In genomic region chr1:154442006-154442740, GRCh38 we compare ENCODE assay signal across 1 cellular context.
TF ChIP-seq lines count a peak whose summit lies in the region.

No MANE protein-coding gene starts in this region.

TF ChIP-seq in K562, 482 proteins besides CTCF, POLR2A, EP300 and RAD21 (continued from another document and continues in another):
- TF ChIP-seq PRDM10 (IDR thresholded peaks at IDR 0.05; ENCODE audit: partially characterized antibody): no peak
- no peak for TF ChIP-seq BHLHE40 (IDR thresholded peaks at IDR 0.05; ENCODE audit: low read length)
- no peak for TF ChIP-seq E2F3 (CRISPR knock-in tag; IDR thresholded peaks at IDR 0.05)
- TF ChIP-seq ZNF445 (CRISPR knock-in tag; IDR thresholded peaks at IDR 0.05; ENCODE audit: low read depth): no peak
- TF ChIP-seq CBFA2T2 (conservative IDR thresholded peaks at IDR 0.05): peak; percentile 76
- TF ChIP-seq HIVEP1 (CRISPR knock-in tag; IDR thresholded peaks at IDR 0.05): no peak
- no peak for TF ChIP-seq USF2 (CRISPR knock-in tag; IDR thresholded peaks at IDR 0.05)
- TF ChIP-seq, protein P1, sequence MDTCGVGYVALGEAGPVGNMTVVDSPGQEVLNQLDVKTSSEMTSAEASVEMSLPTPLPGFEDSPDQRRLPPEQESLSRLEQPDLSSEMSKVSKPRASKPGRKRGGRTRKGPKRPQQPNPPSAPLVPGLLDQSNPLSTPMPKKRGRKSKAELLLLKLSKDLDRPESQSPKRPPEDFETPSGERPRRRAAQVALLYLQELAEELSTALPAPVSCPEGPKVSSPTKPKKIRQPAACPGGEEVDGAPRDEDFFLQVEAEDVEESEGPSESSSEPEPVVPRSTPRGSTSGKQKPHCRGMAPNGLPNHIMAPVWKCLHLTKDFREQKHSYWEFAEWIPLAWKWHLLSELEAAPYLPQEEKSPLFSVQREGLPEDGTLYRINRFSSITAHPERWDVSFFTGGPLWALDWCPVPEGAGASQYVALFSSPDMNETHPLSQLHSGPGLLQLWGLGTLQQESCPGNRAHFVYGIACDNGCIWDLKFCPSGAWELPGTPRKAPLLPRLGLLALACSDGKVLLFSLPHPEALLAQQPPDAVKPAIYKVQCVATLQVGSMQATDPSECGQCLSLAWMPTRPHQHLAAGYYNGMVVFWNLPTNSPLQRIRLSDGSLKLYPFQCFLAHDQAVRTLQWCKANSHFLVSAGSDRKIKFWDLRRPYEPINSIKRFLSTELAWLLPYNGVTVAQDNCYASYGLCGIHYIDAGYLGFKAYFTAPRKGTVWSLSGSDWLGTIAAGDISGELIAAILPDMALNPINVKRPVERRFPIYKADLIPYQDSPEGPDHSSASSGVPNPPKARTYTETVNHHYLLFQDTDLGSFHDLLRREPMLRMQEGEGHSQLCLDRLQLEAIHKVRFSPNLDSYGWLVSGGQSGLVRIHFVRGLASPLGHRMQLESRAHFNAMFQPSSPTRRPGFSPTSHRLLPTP (IDR thresholded peaks at IDR 0.05; ENCODE audit: borderline replicate concordance, extremely low read depth, insufficient read length): no peak
- no peak for TF ChIP-seq PTBP1 (IDR thresholded peaks at IDR 0.05; ENCODE audit: low read depth, low read length)
- TF ChIP-seq TCF7 (IDR thresholded peaks at IDR 0.05; ENCODE audit: borderline replicate concordance): no peak
- TF ChIP-seq HDAC8 (tag; IDR thresholded peaks at IDR 0.05): no peak
- TF ChIP-seq ARHGAP35 (IDR thresholded peaks at IDR 0.05; ENCODE audit: partially characterized antibody): no peak
- peak; percentile 49; the same call in 1 of the 2 replicates for TF ChIP-seq TCF3 (CRISPR knock-in tag; IDR thresholded peaks at IDR 0.05)
- TF ChIP-seq, protein P2, sequence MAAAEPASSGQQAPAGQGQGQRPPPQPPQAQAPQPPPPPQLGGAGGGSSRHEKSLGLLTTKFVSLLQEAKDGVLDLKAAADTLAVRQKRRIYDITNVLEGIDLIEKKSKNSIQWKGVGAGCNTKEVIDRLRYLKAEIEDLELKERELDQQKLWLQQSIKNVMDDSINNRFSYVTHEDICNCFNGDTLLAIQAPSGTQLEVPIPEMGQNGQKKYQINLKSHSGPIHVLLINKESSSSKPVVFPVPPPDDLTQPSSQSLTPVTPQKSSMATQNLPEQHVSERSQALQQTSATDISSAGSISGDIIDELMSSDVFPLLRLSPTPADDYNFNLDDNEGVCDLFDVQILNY (CRISPR knock-in tag; IDR thresholded peaks at IDR 0.05): no peak
- no peak for TF ChIP-seq MIER1 (IDR thresholded peaks at IDR 0.05; ENCODE audit: low read depth)
- no peak for TF ChIP-seq MYC (IDR thresholded peaks at IDR 0.05; ENCODE audit: low read depth, low read length)
- no peak for TF ChIP-seq MYC (CRISPR knock-in tag; IDR thresholded peaks at IDR 0.05; ENCODE audit: borderline replicate concordance, low read depth)
- TF ChIP-seq ZNF695 (CRISPR knock-in tag; IDR thresholded peaks at IDR 0.05): no peak
- TF ChIP-seq TEAD4 (IDR thresholded peaks at IDR 0.05; ENCODE audit: low read length): peak; percentile 36; the same call in 1 of the 2 replicates
- TF ChIP-seq TEAD4 (CRISPR knock-in tag; IDR thresholded peaks at IDR 0.05; ENCODE audit: borderline replicate concordance): no peak
- TF ChIP-seq ZNF324 (CRISPR knock-in tag; IDR thresholded peaks at IDR 0.05): no peak
- no peak for TF ChIP-seq ZNF780A (CRISPR knock-in tag; IDR thresholded peaks at IDR 0.05)
- no peak for TF ChIP-seq HCFC1 (IDR thresholded peaks at IDR 0.05; ENCODE audit: low read depth, low read length)
- TF ChIP-seq ASH1L (IDR thresholded peaks at IDR 0.05; ENCODE audit: borderline replicate concordance, low read depth, partially characterized antibody): no peak
- TF ChIP-seq, protein P3, sequence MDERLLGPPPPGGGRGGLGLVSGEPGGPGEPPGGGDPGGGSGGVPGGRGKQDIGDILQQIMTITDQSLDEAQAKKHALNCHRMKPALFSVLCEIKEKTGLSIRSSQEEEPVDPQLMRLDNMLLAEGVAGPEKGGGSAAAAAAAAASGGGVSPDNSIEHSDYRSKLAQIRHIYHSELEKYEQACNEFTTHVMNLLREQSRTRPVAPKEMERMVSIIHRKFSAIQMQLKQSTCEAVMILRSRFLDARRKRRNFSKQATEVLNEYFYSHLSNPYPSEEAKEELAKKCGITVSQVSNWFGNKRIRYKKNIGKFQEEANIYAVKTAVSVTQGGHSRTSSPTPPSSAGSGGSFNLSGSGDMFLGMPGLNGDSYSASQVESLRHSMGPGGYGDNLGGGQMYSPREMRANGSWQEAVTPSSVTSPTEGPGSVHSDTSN (CRISPR knock-in tag; IDR thresholded peaks at IDR 0.05; ENCODE audit: low read depth): no peak
- TF ChIP-seq, protein P3 (tag; conservative IDR thresholded peaks at IDR 0.05; ENCODE audit: low read depth): peak; percentile 57; the same call in 1 of the 2 replicates
- no peak for TF ChIP-seq HOXB6 (CRISPR knock-in tag; IDR thresholded peaks at IDR 0.05; ENCODE audit: borderline replicate concordance)
- no peak for TF ChIP-seq MXI1 (IDR thresholded peaks at IDR 0.05; ENCODE audit: low read depth, low read length)
- TF ChIP-seq ZNF717 (CRISPR knock-in tag; IDR thresholded peaks at IDR 0.05): no peak
- no peak for TF ChIP-seq HMGXB4 (CRISPR knock-in tag; IDR thresholded peaks at IDR 0.05)
- TF ChIP-seq HDAC1 (IDR thresholded peaks at IDR 0.05): peak in 1 of 2 experiments; percentile 34; a peak in 1 of 4 replicates
- TF ChIP-seq SMARCC2 (IDR thresholded peaks at IDR 0.05; ENCODE audit: low read depth): no peak
- no peak for TF ChIP-seq CCNT2 (IDR thresholded peaks at IDR 0.05; ENCODE audit: borderline replicate concordance, extremely low read depth, insufficient read length, low read depth, low read length)
- TF ChIP-seq ZBTB7A (IDR thresholded peaks at IDR 0.05; ENCODE audit: borderline replicate concordance, control insufficient read depth, low read depth, low read length): peak; percentile 74; the same call in 1 of the 2 replicates
- no peak for TF ChIP-seq SETDB1 (IDR thresholded peaks at IDR 0.05; ENCODE audit: low read length)
- TF ChIP-seq PCBP2 (IDR thresholded peaks at IDR 0.05; ENCODE audit: low read depth, low read length, poor library complexity, severe bottlenecking): no peak
- no peak for TF ChIP-seq ZNF830 (CRISPR knock-in tag; IDR thresholded peaks at IDR 0.05)
- TF ChIP-seq ZNF584 (CRISPR knock-in tag; IDR thresholded peaks at IDR 0.05; ENCODE audit: low read depth): no peak
- TF ChIP-seq, protein P4, sequence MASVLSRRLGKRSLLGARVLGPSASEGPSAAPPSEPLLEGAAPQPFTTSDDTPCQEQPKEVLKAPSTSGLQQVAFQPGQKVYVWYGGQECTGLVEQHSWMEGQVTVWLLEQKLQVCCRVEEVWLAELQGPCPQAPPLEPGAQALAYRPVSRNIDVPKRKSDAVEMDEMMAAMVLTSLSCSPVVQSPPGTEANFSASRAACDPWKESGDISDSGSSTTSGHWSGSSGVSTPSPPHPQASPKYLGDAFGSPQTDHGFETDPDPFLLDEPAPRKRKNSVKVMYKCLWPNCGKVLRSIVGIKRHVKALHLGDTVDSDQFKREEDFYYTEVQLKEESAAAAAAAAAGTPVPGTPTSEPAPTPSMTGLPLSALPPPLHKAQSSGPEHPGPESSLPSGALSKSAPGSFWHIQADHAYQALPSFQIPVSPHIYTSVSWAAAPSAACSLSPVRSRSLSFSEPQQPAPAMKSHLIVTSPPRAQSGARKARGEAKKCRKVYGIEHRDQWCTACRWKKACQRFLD (CRISPR knock-in tag; IDR thresholded peaks at IDR 0.05): no peak
- no peak for TF ChIP-seq ZNF561 (CRISPR knock-in tag; conservative IDR thresholded peaks at IDR 0.05)
- TF ChIP-seq LARP7 (IDR thresholded peaks at IDR 0.05): no peak
- no peak for TF ChIP-seq ZC3H4 (CRISPR knock-in tag; IDR thresholded peaks at IDR 0.05; ENCODE audit: borderline replicate concordance)
- no peak for TF ChIP-seq ZBED1 (IDR thresholded peaks at IDR 0.05)
- peak; percentile 89 for TF ChIP-seq CBFA2T3 (IDR thresholded peaks at IDR 0.05)
- TF ChIP-seq ZNF24 (IDR thresholded peaks at IDR 0.05): no peak
- TF ChIP-seq, protein P5, sequence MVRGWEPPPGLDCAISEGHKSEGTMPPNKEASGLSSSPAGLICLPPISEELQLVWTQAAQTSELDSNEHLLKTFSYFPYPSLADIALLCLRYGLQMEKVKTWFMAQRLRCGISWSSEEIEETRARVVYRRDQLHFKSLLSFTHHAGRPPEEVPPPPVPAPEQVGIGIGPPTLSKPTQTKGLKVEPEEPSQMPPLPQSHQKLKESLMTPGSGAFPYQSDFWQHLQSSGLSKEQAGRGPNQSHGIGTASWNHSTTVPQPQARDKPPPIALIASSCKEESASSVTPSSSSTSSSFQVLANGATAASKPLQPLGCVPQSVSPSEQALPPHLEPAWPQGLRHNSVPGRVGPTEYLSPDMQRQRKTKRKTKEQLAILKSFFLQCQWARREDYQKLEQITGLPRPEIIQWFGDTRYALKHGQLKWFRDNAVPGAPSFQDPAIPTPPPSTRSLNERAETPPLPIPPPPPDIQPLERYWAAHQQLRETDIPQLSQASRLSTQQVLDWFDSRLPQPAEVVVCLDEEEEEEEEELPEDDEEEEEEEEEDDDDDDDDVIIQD (CRISPR knock-in tag; IDR thresholded peaks at IDR 0.05): no peak
- TF ChIP-seq MCM7 (IDR thresholded peaks at IDR 0.05): no peak
- TF ChIP-seq ZNF766 (CRISPR knock-in tag; conservative IDR thresholded peaks at IDR 0.05): no peak
- TF ChIP-seq NR2C2 (CRISPR knock-in tag; IDR thresholded peaks at IDR 0.05): no peak
- no peak for TF ChIP-seq NR2C2 (tag; IDR thresholded peaks at IDR 0.05)
- no peak for TF ChIP-seq STAT5A (IDR thresholded peaks at IDR 0.05; ENCODE audit: borderline replicate concordance, low read length)
- TF ChIP-seq CREBBP (IDR thresholded peaks at IDR 0.05; ENCODE audit: low read depth, low read length): no peak
- no peak for TF ChIP-seq NFRKB (IDR thresholded peaks at IDR 0.05; ENCODE audit: low read depth)
- no peak for TF ChIP-seq SRSF1 (IDR thresholded peaks at IDR 0.05; ENCODE audit: low read depth, low read length)
- no peak for TF ChIP-seq ZFP30 (CRISPR knock-in tag; IDR thresholded peaks at IDR 0.05; ENCODE audit: borderline replicate concordance)
- 0 out of 2 replicates have a peak, but pooled peaks have one; percentile 7 for TF ChIP-seq ELF4 (CRISPR knock-in tag; IDR thresholded peaks at IDR 0.05)
- 0 out of 2 replicates have a peak, but pooled peaks have one; percentile 16 for TF ChIP-seq SMARCE1 (IDR thresholded peaks at IDR 0.05)
- peak; percentile 69 for TF ChIP-seq ZFP36 (IDR thresholded peaks at IDR 0.05; ENCODE audit: low read depth, low read length, partially characterized antibody)
- TF ChIP-seq TAL1 (IDR thresholded peaks at IDR 0.05): peak; percentile 62
- TF ChIP-seq EWSR1 (IDR thresholded peaks at IDR 0.05; ENCODE audit: borderline replicate concordance, low read depth, partially characterized antibody): no peak
